ENCODE assay signal across 19 cellular contexts in genomic region chr4:185805262-185805802, GRCh38. TPM values are rescaled to one million over a fixed set of nuclear protein-coding genes. Genes with fewer than 3 reads are reported as not detected.
"Had no signal": no experiment of that assay in that cellular context is flagged by ENCODE, and none has a peak within 500 bp of the region (broad histone marks: within the 10 kb centered on the region; RNA-seq: fewer than 3 reads in every experiment).

No MANE protein-coding gene starts in this region.

- DNase-seq: activated CD4-positive, alpha-beta memory T cell treated with anti-CD3 and anti-CD28 coated beads for 36 hours; activated CD4-positive, alpha-beta T cell treated with anti-CD3 and anti-CD28 coated beads for 48 hours; activated effector memory CD4-positive, alpha-beta T cell treated with Interleukin-2 at 50 U/mL for 16 hours; activated naive CD4-positive, alpha-beta T cell treated with anti-CD3 and anti-CD28 coated beads for 36 hours; activated naive CD8-positive, alpha-beta T cell treated with anti-CD3 and anti-CD28 coated beads, Interleukin-2, amount 10 ng/mL, durations not matched to agents 7 days and 5 days; activated T-cell treated with anti-CD3 and anti-CD28 coated beads, Interleukin-2, amount 50 U/mL, for 72 hours; amygdala; cortex of kidney; immature natural killer cell; kidney glomerular epithelial cell; mesenchymal stem cell; mucosa of descending colon; nephron progenitor cell; nucleus accumbens; stimulated activated CD4-positive, alpha-beta T cell treated with anti-CD3 and anti-CD28 coated beads, Interleukin-12 subunit alpha, Interleukin-12 subunit beta, amount 100 ng/mL, for 4 hours; substantia nigra; tibial artery had no signal

- H3K27ac ChIP-seq: epithelial cell of prostate, tibial artery had no signal

- ATAC-seq: activated T-cell treated with anti-CD3 and anti-CD28 coated beads, Interleukin-2, amount 50 U/mL, for 72 hours; mucosa of descending colon had no signal

- H3K9me3 ChIP-seq: mucosa of descending colon, tibial artery had no signal

- H3K27me3 ChIP-seq: tibial artery had no signal

- H3K36me3 ChIP-seq: tibial artery had no signal

- H3K4me3 ChIP-seq: mucosa of descending colon, tibial artery had no signal

RNA-seq across cellular contexts. Expression of gene SORBS2, which starts 6.7 kb away (rescaled TPM):
- total RNA-seq: activated CD4-positive, alpha-beta memory T cell treated with anti-CD3 and anti-CD28 coated beads for 36 hours; activated naive CD4-positive, alpha-beta T cell treated with anti-CD3 and anti-CD28 coated beads for 36 hours; activated naive CD8-positive, alpha-beta T cell treated with anti-CD3 and anti-CD28 coated beads, Interleukin-2, amount 10 ng/mL, durations not matched to agents 7 days and 5 days; T-helper 1 cell treated with Interleukin-12 subunit alpha and Interleukin-12 subunit beta and Interleukin-4 antibody, amounts not matched to agents 30 ng/mL and 1 ng/mL, for 36 hours had no signal
